ENCODE assay signal across 15 cellular contexts in genomic region chr9:124394167-124394566, GRCh38. TPM values are rescaled to one million over a fixed set of nuclear protein-coding genes. Genes with fewer than 3 reads are reported as not detected.
DNase-seq lines count a peak whose midpoint lies in the region; ATAC-seq, FAIRE-seq and TF ChIP-seq lines count a peak whose summit lies in the region.
"Had no signal": no experiment of that assay in that cellular context is flagged by ENCODE, and none has a peak within 500 bp of the region (broad histone marks: within the 10 kb centered on the region; RNA-seq: fewer than 3 reads in every experiment).

No MANE protein-coding gene starts in this region.

- no peak overlapping the region for H4K12ac ChIP-seq in trophoblast cell (ENCODE audit: low read depth, low read length)

- no TSS peak for BruUV-seq in PC-3 (replicated peaks; lab: Mats Ljungman, UMichigan)
- TSS peak; percentile 23 for BruUV-seq in GM12878 (replicated peaks; lab: Mats Ljungman, UMichigan)

- H3K9me3 ChIP-seq in PC-3 (ENCODE audit: low read length) (no peaks in the 10 kb centered on the region), GM12878 (replicated peaks; ENCODE audit: control insufficient read depth, insufficient read depth, low read length) (no peaks in the 10 kb centered on the region), trophoblast cell (ENCODE audit: insufficient read depth, low read depth, low read length) (no peaks in the 10 kb centered on the region)
- H3K9me3 ChIP-seq: BLaER1 had no signal

- no peak overlapping the region for H2BK5ac ChIP-seq in trophoblast cell (ENCODE audit: low read depth, low read length, poor library complexity)

- ATAC-seq in PC-3 (no peak), GM12878 (peak; percentile 81), GM21526 (IDR thresholded peaks at IDR 0.05; ENCODE audit: low FRiP score, unreplicated experiment) (no peak)

- SMC1A ChIA-PET in GM12878 (lab: Charles Lee; ENCODE audit: uncharacterized antibody, unreplicated experiment) = interaction anchor here (0.7 to 2.7 kb wide), 6 partner anchors 16 to 281 kb away, joined by 3 to 12 read pairs (median 4); no protein-coding TSS in a partner anchor

- H3K27me3 ChIP-seq in PC-3 (ENCODE audit: low read length) = no peaks in the 10 kb centered on the region
- H3K27me3 ChIP-seq in GM12878 (replicated peaks in 1 of 2; ENCODE audit: control insufficient read depth in 2 of 2, insufficient read depth in 2 of 2, low read length in 1 of 2) = no peaks in the 10 kb centered on the region
- H3K27me3 ChIP-seq in trophoblast cell (ENCODE audit: insufficient read depth, low read length) = no peaks in the 10 kb centered on the region
- H3K27me3 ChIP-seq: BLaER1 had no signal

- TF ChIP-seq EP300 in GM12878 (IDR thresholded peaks at IDR 0.05; ENCODE audit: borderline replicate concordance in 1 of 2, control insufficient read depth in 1 of 2, low read depth in 2 of 2, low read length in 2 of 2) = no peak

- H3K4me2 ChIP-seq in PC-3 (ENCODE audit: low read length) (no peak overlapping the region), GM12878 (ENCODE audit: control insufficient read depth, insufficient read depth) (no peak overlapping the region), trophoblast cell (ENCODE audit: low read length) (no peak overlapping the region)
- H3K4me2 ChIP-seq: BLaER1 had no signal

- WGBS in GM12878 (ENCODE audit: insufficient coverage, insufficient replicate concordance, low lambda C conversion rate, missing lambda C conversion rate) = 0% methylated on average over 2 of the region's 2 CpGs
- no CpG with 5 or more reads among the region's 2 CpGs for WGBS in trophoblast cell (ENCODE audit: extremely low coverage, insufficient coverage, insufficient read length)

- H2AK5ac ChIP-seq in trophoblast cell (ENCODE audit: low read length) = no peak overlapping the region

- H3K27ac ChIP-seq in PC-3 (ENCODE audit: low read length) (peak overlapping the region; percentile 82), GM12878 (ENCODE audit: control insufficient read depth, insufficient read depth) (peak overlapping the region; percentile 9; the same call in 1 of the 2 replicates), trophoblast cell (ENCODE audit: low read depth, low read length) (no peak overlapping the region)
- H3K27ac ChIP-seq: BLaER1 had no signal

- H3K79me1 ChIP-seq in trophoblast cell (ENCODE audit: low read length) = no peaks in the 10 kb centered on the region

- H3F3A ChIP-seq in PC-3 (ENCODE audit: low read length, unreplicated experiment) = no peaks in the 10 kb centered on the region

- no peak overlapping the region for H3K14ac ChIP-seq in trophoblast cell (ENCODE audit: low read length)

- H2AFZ ChIP-seq in PC-3 (ENCODE audit: low read length) (no peak overlapping the region), GM12878 (ENCODE audit: control insufficient read depth, low read depth, low read length) (no peak overlapping the region), trophoblast cell (ENCODE audit: insufficient read depth, low read length, poor library complexity) (no peak overlapping the region)

- H4K20me1 ChIP-seq in PC-3 (ENCODE audit: low read length) = peaks cover 54% of the 10 kb centered on the region
- H4K20me1 ChIP-seq in GM12878 (ENCODE audit: control insufficient read depth, insufficient read depth) = peaks cover 2% of the 10 kb centered on the region; the same call in 1 of the 2 replicates

- H3K23ac ChIP-seq in trophoblast cell (ENCODE audit: low read length) = no peak overlapping the region

- H3K18ac ChIP-seq in trophoblast cell (ENCODE audit: low read length) = no peak overlapping the region

- H3K4ac ChIP-seq in trophoblast cell (ENCODE audit: low read depth, low read length) = no peak overlapping the region

- RAD21 ChIA-PET in GM12878 (lab: Charles Lee; ENCODE audit: unreplicated experiment) = interaction anchor here (1.1 to 2.8 kb wide), 3 partner anchors 10 to 267 kb away, joined by 3 to 8 read pairs (median 5); no protein-coding TSS in a partner anchor

- TF ChIP-seq POLR2A in GM12878 (IDR thresholded peaks at IDR 0.05; ENCODE audit: low read depth, low read length) = no peak

- intact Hi-C loops in PC-3 (cut with micrococcal nuclease) = loop anchor here (10.0 kb wide), 1 partner anchor 269 kb away; no protein-coding TSS in a partner anchor
- intact Hi-C loops in GM12878 (cut with micrococcal nuclease; ENCODE audit: unreplicated experiment) = no loop called here

- POLR2A ChIA-PET in PC-3 (lab: Charles Lee; ENCODE audit: unreplicated experiment) (interaction anchor here (0.6 kb wide), 1 partner anchor 261 kb away, joined by 3 read pairs; no protein-coding TSS in a partner anchor), GM12878 (lab: Charles Lee) (interaction anchor here (1.5 to 1.7 kb wide), 2 partner anchors 9 to 11 kb away, joined by 4 read pairs; no protein-coding TSS in a partner anchor)

- CTCF ChIA-PET in PC-3 (lab: Charles Lee) (interaction anchor here (0.6 kb wide), 1 partner anchor 80 kb away, joined by 3 read pairs; no protein-coding TSS in a partner anchor), GM12878 (lab: Yijun Ruan, JAX) (interaction anchor here (0.5 to 3.8 kb wide), 7 partner anchors 9 to 275 kb away, joined by 3 to 24 read pairs (median 5); no protein-coding TSS in a partner anchor)

- no peak for FAIRE-seq in GM12878 (lab: Jason Lieb, UNC)

- in situ Hi-C loops in GM13977 (cut with MboI; ENCODE audit: low pct_unique_long_range_greater_than_20kb, low sequenced_read_pairs, unreplicated experiment) = no loop called here
- in situ Hi-C loops in GM12878 (cut with MboI) = no loop called here

- H2BK120ac ChIP-seq in trophoblast cell (ENCODE audit: insufficient read depth, low read length, poor library complexity) = no peak overlapping the region

- H3K4me1 ChIP-seq in PC-3 (ENCODE audit: insufficient read depth, low read length) (peaks cover 42% of the 10 kb centered on the region), GM12878 (ENCODE audit: control insufficient read depth, insufficient read depth, low read length) (peaks cover 5% of the 10 kb centered on the region; the same call in 1 of the 2 replicates), trophoblast cell (ENCODE audit: control insufficient read depth in 1 of 2, insufficient read depth in 2 of 2, low read length in 2 of 2) (peaks cover 10 to 12% of the 10 kb centered on the region in 2 experiments)

- H3K4me3 ChIP-seq in PC-3 (ENCODE audit: low read length) (no peak overlapping the region), GM12878 (no peak overlapping the region), trophoblast cell (ENCODE audit: low read depth, low read length) (no peak overlapping the region)
- H3K4me3 ChIP-seq: BLaER1 had no signal

- TF ChIP-seq RAD21 in GM12878 (IDR thresholded peaks at IDR 0.05; ENCODE audit: insufficient read depth, low read depth, low read length) = no peak

- H4K91ac ChIP-seq in trophoblast cell (ENCODE audit: low read depth, low read length) = no peak overlapping the region

- TF ChIP-seq CTCF in GM13977 (IDR thresholded peaks at IDR 0.05; ENCODE audit: extremely low read depth, insufficient read depth, missing control alignments) = no peak
- TF ChIP-seq CTCF in PC-3 (conservative IDR thresholded peaks at IDR 0.05; ENCODE audit: low read depth, low read length) = no peak
- no peak for TF ChIP-seq CTCF in GM12878 (IDR thresholded peaks at IDR 0.05 in 2 of 3, conservative IDR thresholded peaks at IDR 0.05 in 1 of 3; ENCODE audit: control insufficient read depth in 2 of 3, extremely low read depth in 1 of 3, insufficient read depth in 1 of 3, low read depth in 3 of 3, low read length in 3 of 3)

- H3K36me3 ChIP-seq in PC-3 (ENCODE audit: low read depth, low read length) = peaks cover 24% of the 10 kb centered on the region
- H3K36me3 ChIP-seq in GM12878 (ENCODE audit: control insufficient read depth in 2 of 2, insufficient read depth in 2 of 2, low read length in 1 of 2) = peaks cover 5 to 28% of the 10 kb centered on the region in 2 experiments
- H3K36me3 ChIP-seq in trophoblast cell (ENCODE audit: control insufficient read depth in 1 of 2, insufficient read depth in 2 of 2, low read length in 2 of 2) = peaks cover 12 to 21% of the 10 kb centered on the region in 2 experiments

- DNase-seq in A172 (ENCODE audit: low spot score) (peak; percentile 21), GM13977 (ENCODE audit: low spot score) (peak; percentile 32), PC-3 (no peak), GM12878 (ENCODE audit: low read depth, low spot score) (no peak), trophoblast cell (no peak), foreskin melanocyte (no peak), NCI-H1105 (lab: John Stamatoyannopoulos, UW) (no peak)
- DNase-seq: activated CD4-positive, alpha-beta T cell treated with anti-CD3 and anti-CD28 coated beads for 1 hour; cortex of kidney; NCI-H446 treated with DMSO at 0.1 percent for 48 hours; Right ventricle myocardium superior; stimulated activated CD4-positive, alpha-beta T cell treated with anti-CD3 and anti-CD28 coated beads, Interleukin-4, amount 100 ng/mL, for 24 hours had no signal

- no peak overlapping the region for H2BK12ac ChIP-seq in trophoblast cell (ENCODE audit: low read length)

- H3K79me2 ChIP-seq in PC-3 (ENCODE audit: low read length) (peaks cover 90% of the 10 kb centered on the region), GM12878 (ENCODE audit: control insufficient read depth, insufficient read depth, low read length) (peaks cover 29% of the 10 kb centered on the region), trophoblast cell (ENCODE audit: control insufficient read depth, insufficient read depth, low read length, poor library complexity) (peaks cover 5% of the 10 kb centered on the region)

- H3K9ac ChIP-seq in PC-3 (ENCODE audit: low read length) (no peak overlapping the region), GM12878 (ENCODE audit: control insufficient read depth, insufficient read depth, low read length) (no peak overlapping the region), trophoblast cell (ENCODE audit: low read length) (no peak overlapping the region)
- H3K9ac ChIP-seq: BLaER1 had no signal

- H3K9me2 ChIP-seq in PC-3 (replicated peaks; ENCODE audit: low read length) = no peaks in the 10 kb centered on the region

- H4K8ac ChIP-seq in trophoblast cell (ENCODE audit: low read depth, low read length) = no peak overlapping the region

RNA-seq across cellular contexts. Expression of gene PSMB7, which starts 21.1 kb away (rescaled TPM):
- total RNA-seq in A172 (2014; rRNA removed; shearing (Covaris generic)) = 609 and 677 TPM in 2 replicates
- total RNA-seq in PC-3 (2014; rRNA removed) (314 and 372 TPM in 2 replicates), GM12878 (2014; rRNA removed) (201 and 216 TPM in 2 replicates), GM12878 (2014; rRNA removed; fragmentation: Illumina TruSeq; extraction: Trizol) (199 and 206 TPM in 2 replicates), GM12878 (2021) (172 and 174 TPM in 2 replicates)
- 61.4 and 63.7 TPM in 2 replicates for total RNA-seq in GM12878 (2013; cell fraction: nucleolus; rRNA removed)
- 150 TPM for polyA plus RNA-seq in GM12878 (2011; ENCODE audit: low read depth)
- polyA plus RNA-seq in GM12878 (2011; rRNA removed) (305 and 346 TPM in 2 replicates), GM12878 (2014; fragmentation: Illumina TruSeq; extraction: Trizol) (215 and 249 TPM in 2 replicates), GM12878 (2014; fragmentation: Nextera tagmentation; extraction: Ambion mirVana) (100 to 1,000 TPM; 441 to 564 TPM), GM12878 (2014; rRNA removed) (230 and 233 TPM in 2 replicates), GM12878 (2016; fragmentation: Nextera tagmentation; extraction: Ambion mirVana) (100 to 1,000 TPM; 303 to 315 TPM)
- polyA plus RNA-seq in GM12878 (2011; cell fraction: cytosol; rRNA removed) = 311 and 333 TPM in 2 replicates
- 130 and 140 TPM in 2 replicates for polyA plus RNA-seq in GM12878 (2011; cell fraction: nucleus; rRNA removed)
- polyA plus RNA-seq in GM12878 (2012) = 152 and 158 TPM in 2 replicates
- polyA minus RNA-seq in GM12878 (2011; rRNA and poly(A)+ RNA removed) = 240 and 267 TPM in 2 replicates
- 56.8 and 64.5 TPM in 2 replicates for polyA minus RNA-seq in GM12878 (2011; cell fraction: cytosol; rRNA and poly(A)+ RNA removed)
- polyA minus RNA-seq in GM12878 (2011; cell fraction: nucleus; rRNA and poly(A)+ RNA removed) = 47.9 and 67.7 TPM in 2 replicates
- polyA plus RNA-seq in trophoblast cell (2013) = 285 and 290 TPM in 2 replicates

RNA-seq across cellular contexts. Expression of gene ADGRD2, which starts 56.1 kb away (rescaled TPM):
- total RNA-seq in A172 (2014; rRNA removed; shearing (Covaris generic)) = not detected in 2 replicates
- total RNA-seq in PC-3 (2014; rRNA removed) (not detected in 2 replicates), GM12878 (2014; rRNA removed) (not detected in 2 replicates), GM12878 (2014; rRNA removed; fragmentation: Illumina TruSeq; extraction: Trizol) (not detected in 2 replicates), GM12878 (2021) (not detected in 2 replicates)
- not detected in 2 replicates for total RNA-seq in GM12878 (2013; cell fraction: nucleolus; rRNA removed)
- polyA plus RNA-seq in GM12878 (2011; ENCODE audit: low read depth) = not detected
- polyA plus RNA-seq in GM12878 (2011; rRNA removed) (not detected in 2 replicates), GM12878 (2014; fragmentation: Illumina TruSeq; extraction: Trizol) (not detected in 2 replicates), GM12878 (2014; fragmentation: Nextera tagmentation; extraction: Ambion mirVana) (not detected), GM12878 (2014; rRNA removed) (not detected in 2 replicates), GM12878 (2016; fragmentation: Nextera tagmentation; extraction: Ambion mirVana) (not detected)
- polyA plus RNA-seq in GM12878 (2011; cell fraction: cytosol; rRNA removed) = not detected in 2 replicates
- not detected in 2 replicates for polyA plus RNA-seq in GM12878 (2011; cell fraction: nucleus; rRNA removed)
- not detected in 2 replicates for polyA plus RNA-seq in GM12878 (2012)
- polyA minus RNA-seq in GM12878 (2011; rRNA and poly(A)+ RNA removed) = not detected in 2 replicates
- not detected in 2 replicates for polyA minus RNA-seq in GM12878 (2011; cell fraction: cytosol; rRNA and poly(A)+ RNA removed)
- not detected in 2 replicates for polyA minus RNA-seq in GM12878 (2011; cell fraction: nucleus; rRNA and poly(A)+ RNA removed)
- polyA plus RNA-seq in trophoblast cell (2013) = not detected in 2 replicates
- total RNA-seq: Right ventricle myocardium superior had no signal
- polyA plus RNA-seq: adipose tissue had no signal

Comparison
In these comparisons a context has a peak if more than half of its experiments do, and no peak if none do; other contexts are left out.
1. DNase-seq: peak in A172 (single experiment) and GM13977 (single experiment); none in PC-3 (single experiment), GM12878 (single experiment), trophoblast cell (0 of 2), foreskin melanocyte (single experiment) and NCI-H1105 (single experiment).